ENCODE assay signal across 10 cellular contexts in genomic region chr6:138255443-138255842, GRCh38. TPM values are rescaled to one million over a fixed set of nuclear protein-coding genes. Genes with fewer than 3 reads are reported as not detected.
"Had no signal": no experiment of that assay in that cellular context is flagged by ENCODE, and none has a peak within 500 bp of the region (broad histone marks: within the 10 kb centered on the region; RNA-seq: fewer than 3 reads in every experiment).

No MANE protein-coding gene starts in this region.

- DNase-seq: H9, HCEC 1CT, KG1 had no signal

- H2AFZ ChIP-seq: GM23338 had no signal

- H3K4me3 ChIP-seq: GM23338 had no signal

- FAIRE-seq: H1, H54, HepG2 had no signal

- H3K27ac ChIP-seq: HL-60 had no signal

- ATAC-seq: GM23338, HepG2 had no signal

- H3K4me2 ChIP-seq: GM23338 had no signal

RNA-seq across cellular contexts. Expression of gene PBOV1, which starts 37.2 kb away (rescaled TPM):
- total RNA-seq: GM23338, H1, H9, HepG2, HT1080 had no signal
- polyA plus RNA-seq: GM23338, H1, HepG2, IgD-negative memory B cell had no signal
